ENCODE assay signal across 8 cellular contexts in the genomic region with DNA sequence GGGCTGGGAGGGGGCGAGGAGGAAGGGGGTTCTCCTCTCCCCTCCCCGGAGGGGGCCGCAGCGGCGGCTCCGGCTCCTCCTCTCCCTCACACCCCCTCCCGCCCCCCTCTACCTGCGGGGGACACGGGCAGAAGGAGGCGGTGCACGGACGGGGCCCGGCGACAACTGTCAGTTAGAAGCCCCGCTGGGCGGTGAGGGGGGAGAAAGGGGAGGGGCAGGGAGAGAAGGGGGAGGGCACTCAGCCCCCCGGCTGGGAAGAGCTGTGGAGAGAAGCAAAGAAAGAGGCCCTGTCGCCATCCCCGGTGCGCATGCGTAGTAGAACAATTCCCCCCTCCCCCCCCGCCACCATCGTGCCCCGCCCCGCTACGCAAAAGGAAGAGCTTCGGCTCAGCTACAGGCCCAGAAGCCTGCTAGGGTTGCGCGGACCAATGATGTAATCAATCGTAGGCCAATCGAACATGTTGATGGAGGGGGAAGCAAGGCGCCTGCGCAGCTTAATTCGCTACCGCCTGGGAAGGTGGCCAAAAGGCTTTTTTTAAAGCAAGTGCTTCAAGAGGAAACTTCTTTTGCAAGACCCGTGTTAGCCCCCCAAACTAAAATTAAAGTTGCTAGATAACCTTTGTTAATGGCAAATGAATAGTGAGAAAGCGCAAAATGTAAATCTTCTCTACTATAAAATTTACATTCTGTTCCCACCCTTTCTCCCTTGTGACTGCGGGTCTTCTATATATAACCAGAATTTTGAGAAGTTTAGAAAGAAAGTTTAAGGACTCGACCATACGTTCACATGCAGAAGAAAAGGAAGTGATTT. TPM values are rescaled to one million over a fixed set of nuclear protein-coding genes. Genes with fewer than 3 reads are reported as not detected.
DNase-seq lines count a peak whose midpoint lies in the region; ATAC-seq, FAIRE-seq and TF ChIP-seq lines count a peak whose summit lies in the region.

No MANE protein-coding gene starts in this region.

- peak overlapping the region; percentile 68 to 97 (median 84) for H3K4me3 ChIP-seq in heart right ventricle
- H3K4me3 ChIP-seq in upper lobe of left lung: peak overlapping the region; percentile 86 to 96 (median 90)

- DNase-seq in GM12892 (ENCODE audit: insufficient read length) (peak; percentile 67), NCI-H1436 (lab: John Stamatoyannopoulos, UW) (peak; percentile 95), T follicular helper cell (ENCODE audit: low read depth) (peak; percentile 93), amniotic epithelial cell (ENCODE audit: low read depth) (peak; percentile 99), heart right ventricle (peak; percentile 89 to 98), posterior cingulate gyrus (peak; percentile 89 to 99 (median 92)), upper lobe of left lung (peak in 1 of 2 donors; percentile 96)

- no peaks in the 10 kb centered on the region for H3K27me3 ChIP-seq in heart right ventricle
- H3K27me3 ChIP-seq in upper lobe of left lung: no peaks in the 10 kb centered on the region

- peak; percentile 63 for TF ChIP-seq POLR2A in GM12892 (IDR thresholded peaks at IDR 0.05; ENCODE audit: low read depth, low read length)
- peak in 1 of 4 donors; percentile 46 for TF ChIP-seq POLR2A in upper lobe of left lung (IDR thresholded peaks at IDR 0.05)

- peaks cover 0 to 41% (median 0%) of the 10 kb centered on the region in 9 donors for H3K36me3 ChIP-seq in heart right ventricle
- peaks cover 0 to 15% (median 8%) of the 10 kb centered on the region in 4 donors for H3K36me3 ChIP-seq in upper lobe of left lung

- ATAC-seq in HG02840 (IDR thresholded peaks at IDR 0.05; ENCODE audit: low FRiP score, unreplicated experiment): peak; percentile 60
- ATAC-seq in heart right ventricle: peak; percentile 91 to 97 (median 94)
- peak; percentile 95 to 98 for ATAC-seq in upper lobe of left lung (ENCODE audit: low FRiP score in 2 of 2)

- FAIRE-seq in GM12892 (lab: Jason Lieb, UNC): peak; percentile 98

- no peaks in the 10 kb centered on the region for H3K9me3 ChIP-seq in heart right ventricle
- H3K9me3 ChIP-seq in upper lobe of left lung: no peaks in the 10 kb centered on the region

- intact Hi-C loops in heart right ventricle (cut with DNase I): loop anchor here in 1 of 10 donors (10.0 kb wide), 1 partner anchor 54 kb away; no protein-coding TSS in a partner anchor
- intact Hi-C loops in posterior cingulate gyrus (cut with DNase I): loop anchor here (5.0 kb wide), 1 partner anchor 121 kb away; no protein-coding TSS in a partner anchor

- TF ChIP-seq EP300 in upper lobe of left lung (IDR thresholded peaks at IDR 0.05): peak in 1 of 4 donors; percentile 10

- WGBS in heart right ventricle, 2 donors: 1% methylated on average over 30 to 39 of the region's 40 CpGs
- WGBS in upper lobe of left lung, 2 donors: 1% methylated on average over 31 to 32 of the region's 40 CpGs

- peaks cover 4 to 71% (median 62%) of the 10 kb centered on the region in 9 donors for H3K4me1 ChIP-seq in heart right ventricle
- H3K4me1 ChIP-seq in upper lobe of left lung: peaks cover 16 to 51% (median 35%) of the 10 kb centered on the region in 4 donors

- H3K27ac ChIP-seq in heart right ventricle (peak overlapping the region; percentile 95 to 99 (median 98)), upper lobe of left lung (peak overlapping the region; percentile 97 to 99 (median 98))

- TF ChIP-seq CTCF in heart right ventricle (IDR thresholded peaks at IDR 0.05): no peak
- TF ChIP-seq CTCF in upper lobe of left lung (IDR thresholded peaks at IDR 0.05): no peak

RNA-seq across cellular contexts. Expression of a gene that starts 7.0 kb away (rescaled TPM):
- 16.8 TPM for polyA plus RNA-seq in GM12892 (2012; ENCODE audit: missing spikeins)
- total RNA-seq in heart right ventricle (10 to 100 TPM; 21.5 to 36.2 (median 26.8) TPM), upper lobe of left lung (10 to 100 TPM in 4 of 6 donors, 1 to 10 TPM in 2; 6.4 to 19.8 (median 12.6) TPM)
- polyA plus RNA-seq in heart right ventricle: 10 to 100 TPM in 1 of 2 donors, 1 to 10 TPM in 1; 8.7 to 12.9 TPM
